Comparison of ENCODE assay signal across 8 cellular contexts in genomic region chr6:41073203-41073967, GRCh38. TPM values are rescaled to one million over a fixed set of nuclear protein-coding genes. Genes with fewer than 3 reads are reported as not detected.
DNase-seq lines count a peak whose midpoint lies in the region; ATAC-seq, FAIRE-seq and TF ChIP-seq lines count a peak whose summit lies in the region.

No MANE protein-coding gene starts in this region.

- peak overlapping the region; percentile 14; the same call in 1 of the 2 replicates for H2AK5ac ChIP-seq in H1 (ENCODE audit: low read depth, low read length)

- H3K27ac ChIP-seq in CD4-positive, alpha-beta T cell (ENCODE audit: low read depth, low read length), result peak overlapping the region; percentile 95
- H3K27ac ChIP-seq in H1 (ENCODE audit: low read depth, low read length), result peak overlapping the region; percentile 96

- no peaks in the 10 kb centered on the region for H3K79me1 ChIP-seq in H1 (ENCODE audit: low read depth, low read length)

- no peaks in the 10 kb centered on the region for H3K27me3 ChIP-seq in CD4-positive, alpha-beta T cell (ENCODE audit: control insufficient read depth, insufficient read depth, low read length)
- H3K27me3 ChIP-seq in H1 (replicated peaks in 1 of 4; ENCODE audit: control insufficient read depth in 3 of 4, extremely low read depth in 1 of 4, insufficient read depth in 3 of 4, low read length in 3 of 4), result no peaks in the 10 kb centered on the region

- H2BK20ac ChIP-seq in H1 (ENCODE audit: low read length), result no peak overlapping the region

- no peak for TF ChIP-seq EP300 in H1 (IDR thresholded peaks at IDR 0.05; ENCODE audit: borderline replicate concordance in 1 of 2, low read depth in 2 of 2, low read length in 2 of 2)

- H3K23ac ChIP-seq in H1 (ENCODE audit: insufficient read length), result no peak overlapping the region

- H3K14ac ChIP-seq in H1 (ENCODE audit: insufficient read length), result no peak overlapping the region

- H3K18ac ChIP-seq in H1 (ENCODE audit: extremely low read depth, low read length), result peak overlapping the region; percentile 56

- peak overlapping the region; percentile 88 for H3K4ac ChIP-seq in H1 (replicated peaks; ENCODE audit: insufficient read length, low read depth, low read length)

- no peaks in the 10 kb centered on the region for H3K9me3 Mint-ChIP-seq in CD4-positive, alpha-beta T cell
- H3K9me3 Mint-ChIP-seq in mesothelial cell of epicardium, result no peaks in the 10 kb centered on the region

- no peaks in the 10 kb centered on the region for H3K27me3 Mint-ChIP-seq in CD4-positive, alpha-beta T cell
- no peaks in the 10 kb centered on the region for H3K27me3 Mint-ChIP-seq in mesothelial cell of epicardium (ENCODE audit: low read depth)

- H3K27ac Mint-ChIP-seq in CD4-positive, alpha-beta T cell, result peak overlapping the region; percentile 88
- peak overlapping the region; percentile 98 for H3K27ac Mint-ChIP-seq in mesothelial cell of epicardium

- no peak overlapping the region for H2BK15ac ChIP-seq in H1 (ENCODE audit: low read length)

- H2AFZ ChIP-seq in H1 (ENCODE audit: low read length), result no peak overlapping the region

- peaks cover 2 to 5% (median 4%) of the 10 kb centered on the region in 4 experiments; a peak in 3 of 7 replicates for H3K4me1 ChIP-seq in H1 (replicated peaks in 1 of 4; ENCODE audit: control insufficient read depth in 3 of 4, insufficient read depth in 4 of 4, low read length in 3 of 4)

- H3K9ac ChIP-seq in H1 (replicated peaks in 1 of 4; ENCODE audit: extremely low read depth in 1 of 4, low read depth in 3 of 4, low read length in 3 of 4), result peak overlapping the region; percentile 76 to 94 (median 89)

- H3K79me2 ChIP-seq in H1 (ENCODE audit: control insufficient read depth in 1 of 2, insufficient read depth in 2 of 2, low read length in 2 of 2), result peaks cover 37 to 48% of the 10 kb centered on the region in 2 experiments

- H4K8ac ChIP-seq in H1 (ENCODE audit: extremely low read depth, insufficient read depth, low read length), result peak overlapping the region; percentile 91; the same call in 1 of the 2 replicates

- intact Hi-C loops in CD4-positive, alpha-beta T cell (cut with DNase I, micrococcal nuclease), result loop anchor here (5.0 to 10.0 kb wide), 5 partner anchors 109 to 1959 kb away; partner anchors contain the start of genes FOXP4 (in 1 of the 2) and SAYSD1 (in 1 of the 2)

- peak overlapping the region; percentile 89 to 98 for H3K4me2 ChIP-seq in H1 (ENCODE audit: insufficient read depth in 1 of 2, low read depth in 2 of 2, low read length in 2 of 2)

- peak in 1 of 2 experiments; percentile 82; a peak in 2 of 3 replicates for TF ChIP-seq POLR2A in H1 (IDR thresholded peaks at IDR 0.05; ENCODE audit: control extremely low read depth in 1 of 2, low read depth in 2 of 2, low read length in 2 of 2)

- H4K20me1 ChIP-seq in H1 (replicated peaks in 1 of 2; ENCODE audit: control insufficient read depth in 1 of 2, insufficient read depth in 2 of 2, low read length in 2 of 2), result peaks cover 0 to 7% of the 10 kb centered on the region in 2 experiments

- TF ChIP-seq CTCF in CD4-positive, alpha-beta T cell (IDR thresholded peaks at IDR 0.05), result peak; percentile 33
- TF ChIP-seq CTCF in H1 (IDR thresholded peaks at IDR 0.05; ENCODE audit: control extremely low read depth in 1 of 3, insufficient read depth in 1 of 3, low read depth in 1 of 3, low read length in 3 of 3) (peak in 2 of 3 experiments; percentile 34; a peak in 3 of 4 replicates), mesothelial cell of epicardium (IDR thresholded peaks at IDR 0.05; ENCODE audit: unreplicated experiment) (peak; percentile 51)

- H3K4me3 ChIP-seq in H1 (ENCODE audit: extremely low read depth in 1 of 4, insufficient read depth in 2 of 4, low read depth in 3 of 4, low read length in 4 of 4), result peak overlapping the region; percentile 83 to 96 (median 92)

- peak; percentile 4 for ATAC-seq in CD4-positive, alpha-beta T cell (ENCODE audit: poor library complexity)
- ATAC-seq in GM19397 (IDR thresholded peaks at IDR 0.05; ENCODE audit: unreplicated experiment), result peak; percentile 20

- no peak for TF ChIP-seq RAD21 in H1 (IDR thresholded peaks at IDR 0.05 in 1 of 2, conservative IDR thresholded peaks at IDR 0.05 in 1 of 2; ENCODE audit: low read depth in 2 of 2, low read length in 2 of 2)

- peak overlapping the region; percentile 97 for H3K56ac ChIP-seq in H1 (replicated peaks; ENCODE audit: insufficient read length, low read depth, low read length)

- no peaks in the 10 kb centered on the region for H3K9me3 ChIP-seq in CD4-positive, alpha-beta T cell (ENCODE audit: control insufficient read depth, low read length)
- no peaks in the 10 kb centered on the region for H3K9me3 ChIP-seq in H1 (ENCODE audit: insufficient read depth in 2 of 2, low read depth in 1 of 2, low read length in 1 of 2)

- H2BK12ac ChIP-seq in H1 (ENCODE audit: low read depth, low read length), result no peak overlapping the region

- WGBS in H1 (ENCODE audit: extremely low coverage in 1 of 2, insufficient coverage in 1 of 2, insufficient read length in 1 of 2, insufficient replicate concordance in 2 of 2, low coverage in 1 of 2, low lambda C conversion rate in 2 of 2, missing lambda C conversion rate in 1 of 2), 2 experiments, result 1% methylated on average over 52 of the region's 74 CpGs; no CpG with 5 or more reads in 1 of the 2 experiments

- peak; percentile 65 to 82 (median 74) for DNase-seq in CD4-positive, alpha-beta T cell
- peak; percentile 43 for DNase-seq in HS-27A (ENCODE audit: low read depth)
- peak; percentile 68 for DNase-seq in NOMO-1 treated with DMSO at 0.1 percent for 48 hours (lab: John Stamatoyannopoulos, UW; ENCODE audit: unreplicated experiment)
- DNase-seq in activated CD8-positive, alpha-beta memory T cell treated with anti-CD3 and anti-CD28 coated beads, Interleukin-2, amount 50 U/mL, for 1 hour (ENCODE audit: extremely low read depth), result peak; percentile 32
- DNase-seq in H1 (ENCODE audit: low read depth in 1 of 2, low spot score in 2 of 2), result peak; percentile 41 to 85
- DNase-seq in mesothelial cell of epicardium (ENCODE audit: low spot score in 2 of 2, unreplicated experiment in 2 of 2), result peak; percentile 83 to 90
- peak; percentile 49 for DNase-seq in stimulated activated CD8-positive, alpha-beta memory T cell treated with anti-CD3 and anti-CD28 coated beads, Interleukin-15, amount 100 ng/mL, for 24 hours (ENCODE audit: low read depth)

- H3K4me1 Mint-ChIP-seq in CD4-positive, alpha-beta T cell (ENCODE audit: low read depth), result peaks cover 54% of the 10 kb centered on the region
- H3K4me1 Mint-ChIP-seq in mesothelial cell of epicardium, result peaks cover 47% of the 10 kb centered on the region

- H3K36me3 ChIP-seq in H1 (ENCODE audit: control insufficient read depth in 2 of 4, insufficient read depth in 4 of 4, low read length in 3 of 4), result peaks cover 0 to 11% (median 2%) of the 10 kb centered on the region in 4 experiments; a peak in 4 of 8 replicates

- POLR2A ChIA-PET in CD4-positive, alpha-beta T cell (lab: Charles Lee), result interaction anchor here (0.8 to 2.7 kb wide), 6 partner anchors 9 to 127 kb away, joined by 3 to 25 read pairs (median 6); partner anchors contain the start of genes APOBEC2 and TREML2
- POLR2A ChIA-PET in H1 (lab: Charles Lee; ENCODE audit: partially characterized antibody), result interaction anchor here (0.6 to 2.6 kb wide), 5 partner anchors 15 to 46 kb away, joined by 3 to 9 read pairs (median 4); partner anchors contain the start of gene APOBEC2

- peaks cover 41% of the 10 kb centered on the region for H3K36me3 Mint-ChIP-seq in CD4-positive, alpha-beta T cell (ENCODE audit: low read depth)
- H3K36me3 Mint-ChIP-seq in mesothelial cell of epicardium, result no peaks in the 10 kb centered on the region

- H2BK5ac ChIP-seq in H1 (ENCODE audit: low read depth, low read length), result peak overlapping the region; percentile 47; the same call in 1 of the 2 replicates

- CTCF ChIA-PET in CD4-positive, alpha-beta T cell (lab: Charles Lee), result interaction anchor here (0.9 to 1.3 kb wide), 2 partner anchors 15 to 45 kb away, joined by 3 to 4 read pairs; no protein-coding TSS in a partner anchor
- CTCF ChIA-PET in H1 (lab: Charles Lee; ENCODE audit: partially characterized antibody), result interaction anchor here (0.8 kb wide), 1 partner anchor 28 kb away, joined by 3 read pairs; no protein-coding TSS in a partner anchor

- peaks cover 11% of the 10 kb centered on the region for H3K23me2 ChIP-seq in H1 (ENCODE audit: low read depth, low read length)

- H3K4me3 Mint-ChIP-seq in CD4-positive, alpha-beta T cell, result peak overlapping the region; percentile 93
- peak overlapping the region; percentile 94 for H3K4me3 Mint-ChIP-seq in mesothelial cell of epicardium

- FAIRE-seq in H1 (lab: Jason Lieb, UNC), result no peak

- H4K5ac ChIP-seq in H1 (ENCODE audit: insufficient read length, low read depth, low read length), result peak overlapping the region; percentile 83

- peak overlapping the region; percentile 87 for H4K91ac ChIP-seq in H1 (replicated peaks; ENCODE audit: insufficient read length, low read length)

- H2BK120ac ChIP-seq in H1 (replicated peaks; ENCODE audit: low read depth, low read length), result no peak overlapping the region

RNA-seq across cellular contexts. Expression of gene NFYA, which starts 0.6 kb away (rescaled TPM):
- total RNA-seq in CD4-positive, alpha-beta T cell, result 10 to 100 TPM; 26.7 to 27.3 TPM
- 33.7 and 35.5 TPM in 2 replicates for total RNA-seq in H1 (2021; fragmentation: NEBNext Ultra II Directional; extraction: Animal tissue kit (Norgen Biotek cat#: 25700))
- 19.7 and 19.8 TPM in 2 replicates for polyA plus RNA-seq in H1 (2011; rRNA removed)
- polyA plus RNA-seq in H1 (2011; cell fraction: cytosol; rRNA removed), result 16.0 TPM
- 31.4 TPM for polyA plus RNA-seq in H1 (2011; cell fraction: nucleus; rRNA removed)
- 28.7 to 39.9 TPM (median 32.2 TPM) in 4 replicates for polyA plus RNA-seq in H1 (2012, experiment 1 of 2)
- 2.5 TPM for polyA plus RNA-seq in H1 (2012, experiment 2 of 2)
- polyA plus RNA-seq in H1 (2013, experiment 1 of 2), result 16.5 TPM
- polyA plus RNA-seq in H1 (2013, experiment 2 of 2), result 17.7 TPM
- 82.8 and 113 TPM in 2 replicates for polyA minus RNA-seq in H1 (2011; rRNA and poly(A)+ RNA removed)
- polyA minus RNA-seq in H1 (2011; cell fraction: cytosol; rRNA and poly(A)+ RNA removed), result 29.5 TPM
- polyA minus RNA-seq in H1 (2011; cell fraction: nucleus; rRNA and poly(A)+ RNA removed), result 37.6 TPM
- 64.2 to 69.1 TPM (median 64.7 TPM) in 3 replicates for total RNA-seq in mesothelial cell of epicardium

RNA-seq across cellular contexts. Expression of gene OARD1, which starts 1.2 kb away (rescaled TPM):
- 10 to 100 TPM; 29.7 to 30.1 TPM for total RNA-seq in CD4-positive, alpha-beta T cell
- 35.1 and 35.8 TPM in 2 replicates for total RNA-seq in H1 (2021; fragmentation: NEBNext Ultra II Directional; extraction: Animal tissue kit (Norgen Biotek cat#: 25700))
- 10.0 and 16.8 TPM in 2 replicates for polyA plus RNA-seq in H1 (2011; rRNA removed)
- polyA plus RNA-seq in H1 (2011; cell fraction: cytosol; rRNA removed), result 23.6 TPM
- polyA plus RNA-seq in H1 (2011; cell fraction: nucleus; rRNA removed), result 17.7 TPM
- polyA plus RNA-seq in H1 (2012, experiment 1 of 2), result 39.9 to 57.0 TPM (median 45.3 TPM) in 4 replicates
- 14.5 TPM for polyA plus RNA-seq in H1 (2012, experiment 2 of 2)
- polyA plus RNA-seq in H1 (2013, experiment 1 of 2), result 39.3 TPM
- polyA plus RNA-seq in H1 (2013, experiment 2 of 2), result 38.0 TPM
- polyA minus RNA-seq in H1 (2011; rRNA and poly(A)+ RNA removed), result 12.1 and 14.3 TPM in 2 replicates
- polyA minus RNA-seq in H1 (2011; cell fraction: cytosol; rRNA and poly(A)+ RNA removed), result 6.8 TPM
- 31.0 TPM for polyA minus RNA-seq in H1 (2011; cell fraction: nucleus; rRNA and poly(A)+ RNA removed)
- 24.6 to 26.8 TPM (median 26.8 TPM) in 3 replicates for total RNA-seq in mesothelial cell of epicardium

RNA-seq across cellular contexts. Expression of gene APOBEC2, which starts 20.4 kb away (rescaled TPM):
- total RNA-seq in CD4-positive, alpha-beta T cell, result not detected
- total RNA-seq in H1 (2021; fragmentation: NEBNext Ultra II Directional; extraction: Animal tissue kit (Norgen Biotek cat#: 25700)), result not detected in 2 replicates
- not detected in 2 replicates for polyA plus RNA-seq in H1 (2011; rRNA removed)
- polyA plus RNA-seq in H1 (2011; cell fraction: cytosol; rRNA removed), result not detected
- not detected for polyA plus RNA-seq in H1 (2011; cell fraction: nucleus; rRNA removed)
- polyA plus RNA-seq in H1 (2012, experiment 1 of 2), result 0.21 to 0.53 TPM (median 0.42 TPM) in 3 of 4 replicates, not detected in the other
- not detected for polyA plus RNA-seq in H1 (2012, experiment 2 of 2)
- not detected for polyA plus RNA-seq in H1 (2013, experiment 1 of 2)
- not detected for polyA plus RNA-seq in H1 (2013, experiment 2 of 2)
- polyA minus RNA-seq in H1 (2011; rRNA and poly(A)+ RNA removed), result not detected in 2 replicates
- polyA minus RNA-seq in H1 (2011; cell fraction: cytosol; rRNA and poly(A)+ RNA removed), result not detected
- not detected for polyA minus RNA-seq in H1 (2011; cell fraction: nucleus; rRNA and poly(A)+ RNA removed)
- total RNA-seq in mesothelial cell of epicardium, result 0.22 to 0.51 TPM (median 0.45 TPM) in 3 replicates

RNA-seq across cellular contexts. Expression of gene TSPO2, which starts 31.1 kb away (rescaled TPM):
- total RNA-seq in CD4-positive, alpha-beta T cell, result not detected
- total RNA-seq in H1 (2021; fragmentation: NEBNext Ultra II Directional; extraction: Animal tissue kit (Norgen Biotek cat#: 25700)), result not detected in 2 replicates
- not detected in 2 replicates for polyA plus RNA-seq in H1 (2011; rRNA removed)
- not detected for polyA plus RNA-seq in H1 (2011; cell fraction: cytosol; rRNA removed)
- polyA plus RNA-seq in H1 (2011; cell fraction: nucleus; rRNA removed), result not detected
- polyA plus RNA-seq in H1 (2012, experiment 1 of 2), result 0.31 TPM in 1 of 4 replicates, not detected in the others
- not detected for polyA plus RNA-seq in H1 (2012, experiment 2 of 2)
- not detected for polyA plus RNA-seq in H1 (2013, experiment 1 of 2)
- not detected for polyA plus RNA-seq in H1 (2013, experiment 2 of 2)
- not detected in 2 replicates for polyA minus RNA-seq in H1 (2011; rRNA and poly(A)+ RNA removed)
- polyA minus RNA-seq in H1 (2011; cell fraction: cytosol; rRNA and poly(A)+ RNA removed), result not detected
- polyA minus RNA-seq in H1 (2011; cell fraction: nucleus; rRNA and poly(A)+ RNA removed), result not detected
- not detected in 3 replicates for total RNA-seq in mesothelial cell of epicardium

RNA-seq across cellular contexts. Expression of gene UNC5CL, which starts 34.4 kb away (rescaled TPM):
- 1 to 10 TPM; 2.5 to 2.9 TPM for total RNA-seq in CD4-positive, alpha-beta T cell
- 1.3 and 1.4 TPM in 2 replicates for total RNA-seq in H1 (2021; fragmentation: NEBNext Ultra II Directional; extraction: Animal tissue kit (Norgen Biotek cat#: 25700))
- 1.7 and 2.3 TPM in 2 replicates for polyA plus RNA-seq in H1 (2011; rRNA removed)
- polyA plus RNA-seq in H1 (2011; cell fraction: cytosol; rRNA removed), result 2.7 TPM
- polyA plus RNA-seq in H1 (2011; cell fraction: nucleus; rRNA removed), result 9.9 TPM
- polyA plus RNA-seq in H1 (2012, experiment 1 of 2), result 1.8 to 2.6 TPM (median 2.4 TPM) in 4 replicates
- 0.72 TPM for polyA plus RNA-seq in H1 (2012, experiment 2 of 2)
- 1.0 TPM for polyA plus RNA-seq in H1 (2013, experiment 1 of 2)
- polyA plus RNA-seq in H1 (2013, experiment 2 of 2), result 0.72 TPM
- 0.34 and 1.1 TPM in 2 replicates for polyA minus RNA-seq in H1 (2011; rRNA and poly(A)+ RNA removed)
- 0.95 TPM for polyA minus RNA-seq in H1 (2011; cell fraction: cytosol; rRNA and poly(A)+ RNA removed)
- 3.7 TPM for polyA minus RNA-seq in H1 (2011; cell fraction: nucleus; rRNA and poly(A)+ RNA removed)
- total RNA-seq in mesothelial cell of epicardium, result 2.0 to 2.2 TPM (median 2.1 TPM) in 3 replicates

Comparison
In these comparisons a context has a peak if more than half of its experiments do, and no peak if none do; other contexts are left out.
1. Peak in every context shown above with its lines: DNase-seq, ATAC-seq, H3K4me3 ChIP-seq and H3K27ac ChIP-seq.
2. DNase-seq: peak in every context shown above with its lines; median percentile 86 in mesothelial cell of epicardium; 74 in CD4-positive, alpha-beta T cell; 68 in NOMO-1 treated with DMSO at 0.1 percent for 48 hours; 63 in H1; 49 in stimulated activated CD8-positive, alpha-beta memory T cell treated with anti-CD3 and anti-CD28 coated beads, Interleukin-15, amount 100 ng/mL, for 24 hours; 43 in HS-27A; 32 in activated CD8-positive, alpha-beta memory T cell treated with anti-CD3 and anti-CD28 coated beads, Interleukin-2, amount 50 U/mL, for 1 hour.